ENCODE assay signal across 9 cellular contexts in genomic region chr3:132352556-132353143, GRCh38. TPM values are rescaled to one million over a fixed set of nuclear protein-coding genes. Genes with fewer than 3 reads are reported as not detected.
A peak's percentile ranks its signal among the peaks of the same experiment; 100 is the strongest.
DNase-seq lines count a peak whose midpoint lies in the region; ATAC-seq and TF ChIP-seq lines count a peak whose summit lies in the region.
"Had no signal": no experiment of that assay in that cellular context is flagged by ENCODE, and none has a peak within 500 bp of the region (broad histone marks: within the 10 kb centered on the region; RNA-seq: fewer than 3 reads in every experiment).

No MANE protein-coding gene starts in this region.

- no peak overlapping the region for H3K9ac ChIP-seq in trophoblast cell (ENCODE audit: low read length)

- H3K9me3 ChIP-seq in MG63, result no peaks in the 10 kb centered on the region
- no peaks in the 10 kb centered on the region for H3K9me3 ChIP-seq in trophoblast cell (ENCODE audit: insufficient read depth, low read depth, low read length)

- H3K4me2 ChIP-seq in trophoblast cell (ENCODE audit: low read length), result no peak overlapping the region

- no peaks in the 10 kb centered on the region for H3K27me3 ChIP-seq in MG63
- no peaks in the 10 kb centered on the region for H3K27me3 ChIP-seq in trophoblast cell (ENCODE audit: insufficient read depth, low read length)

- H3K14ac ChIP-seq in trophoblast cell (ENCODE audit: low read length), result no peak overlapping the region

- no peak overlapping the region for H3K23ac ChIP-seq in trophoblast cell (ENCODE audit: low read length)

- no peak overlapping the region for H4K12ac ChIP-seq in trophoblast cell (ENCODE audit: low read depth, low read length)

- H3K79me2 ChIP-seq in trophoblast cell (ENCODE audit: control insufficient read depth, insufficient read depth, low read length, poor library complexity), result no peaks in the 10 kb centered on the region

- no peak overlapping the region for H3K27ac ChIP-seq in trophoblast cell (ENCODE audit: low read depth, low read length)

- H3K27me3 Mint-ChIP-seq in Calu3 (ENCODE audit: unreplicated experiment), result no peaks in the 10 kb centered on the region
- peaks cover 9% of the 10 kb centered on the region for H3K27me3 Mint-ChIP-seq in activated T-helper 17 cell treated with anti-CD3 and anti-CD28 coated beads, Interleukin-2, amount 50 U/mL, for 72 hours
- H3K27me3 Mint-ChIP-seq: activated naive CD4-positive, alpha-beta T cell treated with anti-CD3 and anti-CD28 coated beads, Interleukin-2, amount 50 U/mL, for 24 hours had no signal

- H3K4me1 ChIP-seq in trophoblast cell (ENCODE audit: control insufficient read depth in 1 of 2, insufficient read depth in 2 of 2, low read length in 2 of 2), result no peaks in the 10 kb centered on the region

- H3K9me3 Mint-ChIP-seq in Calu3 (ENCODE audit: low read depth, unreplicated experiment), result no peaks in the 10 kb centered on the region
- H3K9me3 Mint-ChIP-seq in activated T-helper 17 cell treated with anti-CD3 and anti-CD28 coated beads, Interleukin-2, amount 50 U/mL, for 72 hours, result no peaks in the 10 kb centered on the region
- H3K9me3 Mint-ChIP-seq: activated naive CD4-positive, alpha-beta T cell treated with anti-CD3 and anti-CD28 coated beads, Interleukin-2, amount 50 U/mL, for 24 hours had no signal

- H2BK12ac ChIP-seq in trophoblast cell (ENCODE audit: low read length), result no peak overlapping the region

- H3K36me3 ChIP-seq in MG63 (no peaks in the 10 kb centered on the region), trophoblast cell (ENCODE audit: control insufficient read depth in 1 of 2, insufficient read depth in 2 of 2, low read length in 2 of 2) (peaks cover 2 to 10% of the 10 kb centered on the region in 2 experiments)

- peak; percentile 86 for ATAC-seq in GM21717 (IDR thresholded peaks at IDR 0.05; ENCODE audit: unreplicated experiment)
- ATAC-seq in activated T-helper 17 cell treated with anti-CD3 and anti-CD28 coated beads, Interleukin-2, amount 50 U/mL, for 72 hours (replicated peaks), result peak; percentile 71

- no peaks in the 10 kb centered on the region for H3K79me1 ChIP-seq in trophoblast cell (ENCODE audit: low read length)

- WGBS in trophoblast cell (ENCODE audit: extremely low coverage, insufficient coverage, insufficient read length), result no CpG with 5 or more reads among the region's 6 CpGs

- no peak overlapping the region for H2BK120ac ChIP-seq in trophoblast cell (ENCODE audit: insufficient read depth, low read length, poor library complexity)

- peak; percentile 84 for DNase-seq in Calu3
- peak; percentile 51 for DNase-seq in MG63
- peak; percentile 45 to 52 for DNase-seq in SHP77 (lab: John Stamatoyannopoulos, UW)
- peak; percentile 56 for DNase-seq in foreskin melanocyte
- peak; percentile 61 to 92 for DNase-seq in trophoblast cell
- peak; percentile 69 for DNase-seq in ureter (ENCODE audit: low spot score)

- H3K27ac Mint-ChIP-seq in Calu3 (ENCODE audit: unreplicated experiment), result no peak overlapping the region
- H3K27ac Mint-ChIP-seq in activated T-helper 17 cell treated with anti-CD3 and anti-CD28 coated beads, Interleukin-2, amount 50 U/mL, for 72 hours, result no peak overlapping the region
- H3K27ac Mint-ChIP-seq: activated naive CD4-positive, alpha-beta T cell treated with anti-CD3 and anti-CD28 coated beads, Interleukin-2, amount 50 U/mL, for 24 hours had no signal

- no peak overlapping the region for H3K18ac ChIP-seq in trophoblast cell (ENCODE audit: low read length)

- no peak overlapping the region for H4K91ac ChIP-seq in trophoblast cell (ENCODE audit: low read depth, low read length)

- H3K4ac ChIP-seq in trophoblast cell (ENCODE audit: low read depth, low read length), result no peak overlapping the region

- H3K4me1 Mint-ChIP-seq in Calu3 (ENCODE audit: low read depth, unreplicated experiment), result no peaks in the 10 kb centered on the region
- peaks cover 12% of the 10 kb centered on the region for H3K4me1 Mint-ChIP-seq in activated T-helper 17 cell treated with anti-CD3 and anti-CD28 coated beads, Interleukin-2, amount 50 U/mL, for 72 hours
- H3K4me1 Mint-ChIP-seq: activated naive CD4-positive, alpha-beta T cell treated with anti-CD3 and anti-CD28 coated beads, Interleukin-2, amount 50 U/mL, for 24 hours had no signal

- intact Hi-C loops in Calu3 (cut with micrococcal nuclease; ENCODE audit: unreplicated experiment), result loop anchor here (1.0 to 5.0 kb wide), 2 partner anchors 47 to 290 kb away; no protein-coding TSS in a partner anchor

- BruUV-seq in Calu3 (replicated peaks; lab: Mats Ljungman, UMichigan), result no TSS peak

- CTCF ChIA-PET in Calu3 (lab: Charles Lee), result interaction anchor here (3.7 kb wide), 1 partner anchor 46 kb away, joined by 25 read pairs; no protein-coding TSS in a partner anchor

- no peak overlapping the region for H3K4me3 Mint-ChIP-seq in Calu3 (ENCODE audit: low read depth, unreplicated experiment)
- no peak overlapping the region for H3K4me3 Mint-ChIP-seq in activated T-helper 17 cell treated with anti-CD3 and anti-CD28 coated beads, Interleukin-2, amount 50 U/mL, for 72 hours
- H3K4me3 Mint-ChIP-seq: activated naive CD4-positive, alpha-beta T cell treated with anti-CD3 and anti-CD28 coated beads, Interleukin-2, amount 50 U/mL, for 24 hours had no signal

- H4K8ac ChIP-seq in trophoblast cell (ENCODE audit: low read depth, low read length), result no peak overlapping the region

- TF ChIP-seq CTCF in Calu3 (IDR thresholded peaks at IDR 0.05; ENCODE audit: unreplicated experiment), result peak; percentile 91

- no peaks in the 10 kb centered on the region for H3K36me3 Mint-ChIP-seq in Calu3 (ENCODE audit: insufficient read depth, unreplicated experiment)
- H3K36me3 Mint-ChIP-seq in activated T-helper 17 cell treated with anti-CD3 and anti-CD28 coated beads, Interleukin-2, amount 50 U/mL, for 72 hours (ENCODE audit: low read depth), result no peaks in the 10 kb centered on the region
- H3K36me3 Mint-ChIP-seq: activated naive CD4-positive, alpha-beta T cell treated with anti-CD3 and anti-CD28 coated beads, Interleukin-2, amount 50 U/mL, for 24 hours had no signal

- no peak overlapping the region for H2BK5ac ChIP-seq in trophoblast cell (ENCODE audit: low read depth, low read length, poor library complexity)

- no peak overlapping the region for H2AK5ac ChIP-seq in trophoblast cell (ENCODE audit: low read length)

- H3K4me3 ChIP-seq in MG63 (no peak overlapping the region), trophoblast cell (ENCODE audit: low read depth, low read length) (no peak overlapping the region)

- no peak overlapping the region for H2AFZ ChIP-seq in trophoblast cell (ENCODE audit: insufficient read depth, low read length, poor library complexity)

RNA-seq across cellular contexts. Expression of gene ACP3, which starts 35.4 kb away (rescaled TPM):
- total RNA-seq in Calu3 (2022) (3.8 and 5.8 TPM in 2 replicates), ureter (5.0 TPM)
- total RNA-seq in MG63 (2014; rRNA removed; shearing (Covaris generic); ENCODE audit: low replicate concordance), result not detected in 2 replicates
- not detected for total RNA-seq in activated T-helper 17 cell treated with anti-CD3 and anti-CD28 coated beads, Interleukin-2, amount 50 U/mL, for 72 hours
- 20.2 and 23.0 TPM in 2 replicates for polyA plus RNA-seq in trophoblast cell (2013)
